18 cellular contexts compared by ENCODE assay signal in the genomic region with DNA sequence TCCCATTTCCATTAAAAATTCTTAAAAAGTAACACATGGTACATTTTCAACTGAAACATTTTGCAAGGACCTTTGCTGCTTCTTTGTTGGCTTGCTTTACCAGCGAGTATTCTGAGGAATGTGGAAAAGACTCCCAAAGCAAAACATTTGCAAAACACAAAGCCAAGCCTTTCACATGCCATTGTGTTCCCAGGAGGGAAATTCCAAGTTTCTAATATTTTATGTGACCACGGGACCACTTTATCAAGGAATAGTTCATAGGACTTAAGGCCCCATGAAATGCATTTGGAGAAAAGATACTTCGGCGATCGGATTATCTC. TPM values are rescaled to one million over a fixed set of nuclear protein-coding genes. Genes with fewer than 3 reads are reported as not detected.
A peak's percentile ranks its signal among the peaks of the same experiment; 100 is the strongest.
DNase-seq lines count a peak whose midpoint lies in the region; ATAC-seq and TF ChIP-seq lines count a peak whose summit lies in the region.
"Had no signal": no experiment of that assay in that cellular context is flagged by ENCODE, and none has a peak within 500 bp of the region (broad histone marks: within the 10 kb centered on the region; RNA-seq: fewer than 3 reads in every experiment).

No MANE protein-coding gene starts in this region.

- H3K36me3 ChIP-seq in left ventricle myocardium inferior = no peaks in the 10 kb centered on the region
- no peaks in the 10 kb centered on the region for H3K36me3 ChIP-seq in right atrium auricular region
- H3K36me3 ChIP-seq in endodermal cell (ENCODE audit: control insufficient read depth, insufficient read depth, low read length) = no peaks in the 10 kb centered on the region

- H3K9me3 Mint-ChIP-seq in endodermal cell = peaks cover 2% of the 10 kb centered on the region
- peaks cover 3% of the 10 kb centered on the region for H3K9me3 Mint-ChIP-seq in activated CD4-positive, alpha-beta T cell treated with anti-CD3 and anti-CD28 coated beads, Interleukin-2, amount 10 ng/mL, durations not matched to agents 7 days and 5 days
- H3K9me3 Mint-ChIP-seq: activated naive CD8-positive, alpha-beta T cell treated with anti-CD3 and anti-CD28 coated beads, Interleukin-2, amount 10 ng/mL, durations not matched to agents 7 days and 5 days; T-helper 1 cell treated with Interleukin-12 subunit alpha and Interleukin-12 subunit beta and Interleukin-4 antibody, amounts not matched to agents 30 μg/mL and 1 μg/mL, for 36 hours had no signal

- TF ChIP-seq CTCF in left ventricle myocardium inferior (IDR thresholded peaks at IDR 0.05; ENCODE audit: borderline replicate concordance) (no peak), right atrium auricular region (IDR thresholded peaks at IDR 0.05) (no peak), endodermal cell (conservative IDR thresholded peaks at IDR 0.05) (no peak)

- CTCF ChIA-PET in activated CD4-positive, alpha-beta T cell treated with anti-CD3 and anti-CD28 coated beads, Interleukin-2, amount 10 ng/mL, durations not matched to agents 7 days and 5 days (lab: Charles Lee) = no interaction called here

- H3K9ac ChIP-seq in endodermal cell (ENCODE audit: extremely low read depth, low read length, poor library complexity, severe bottlenecking) = no peak overlapping the region

- no peaks in the 10 kb centered on the region for H3K4me1 ChIP-seq in left ventricle myocardium inferior
- H3K4me1 ChIP-seq in right atrium auricular region = peaks cover 0 to 3% of the 10 kb centered on the region in 2 donors
- H3K4me1 ChIP-seq in endodermal cell (ENCODE audit: control insufficient read depth, insufficient read depth, low read length) = no peaks in the 10 kb centered on the region

- peaks cover 5% of the 10 kb centered on the region for H3K4me1 Mint-ChIP-seq in endodermal cell
- peaks cover 2% of the 10 kb centered on the region for H3K4me1 Mint-ChIP-seq in activated CD4-positive, alpha-beta T cell treated with anti-CD3 and anti-CD28 coated beads, Interleukin-2, amount 10 ng/mL, durations not matched to agents 7 days and 5 days
- H3K4me1 Mint-ChIP-seq: activated CD4-positive, alpha-beta T cell treated with anti-CD3 and anti-CD28 coated beads for 36 hours had no signal

- intact Hi-C loops in left ventricle myocardium inferior (cut with micrococcal nuclease) = no loop called here

- no peak overlapping the region for H3K4me3 Mint-ChIP-seq in endodermal cell
- no peak overlapping the region for H3K4me3 Mint-ChIP-seq in activated CD4-positive, alpha-beta T cell treated with anti-CD3 and anti-CD28 coated beads, Interleukin-2, amount 10 ng/mL, durations not matched to agents 7 days and 5 days
- H3K4me3 Mint-ChIP-seq: activated CD4-positive, alpha-beta T cell treated with anti-CD3 and anti-CD28 coated beads for 36 hours; activated naive CD8-positive, alpha-beta T cell treated with anti-CD3 and anti-CD28 coated beads, Interleukin-2, amount 10 ng/mL, durations not matched to agents 7 days and 5 days; naive B cell; T-helper 1 cell treated with Interleukin-12 subunit alpha and Interleukin-12 subunit beta and Interleukin-4 antibody, amounts not matched to agents 30 μg/mL and 1 μg/mL, for 36 hours had no signal

- H3K9me3 ChIP-seq in left ventricle myocardium inferior (replicated peaks) = peaks cover 13% of the 10 kb centered on the region
- H3K9me3 ChIP-seq in right atrium auricular region = no peaks in the 10 kb centered on the region
- H3K9me3 ChIP-seq in endodermal cell (ENCODE audit: control insufficient read depth, low read length) = peaks cover 9% of the 10 kb centered on the region

- POLR2A ChIA-PET in activated CD4-positive, alpha-beta T cell treated with anti-CD3 and anti-CD28 coated beads, Interleukin-2, amount 10 ng/mL, durations not matched to agents 7 days and 5 days (lab: Charles Lee) = no interaction called here

- 33 to 80% methylated on average over 2 to 5 of the region's 5 CpGs for WGBS in endodermal cell (ENCODE audit: insufficient coverage in 1 of 2, insufficient read length in 1 of 2), 2 experiments

- peak overlapping the region; percentile 21 for H3K27ac Mint-ChIP-seq in endodermal cell
- H3K27ac Mint-ChIP-seq in activated CD4-positive, alpha-beta T cell treated with anti-CD3 and anti-CD28 coated beads, Interleukin-2, amount 10 ng/mL, durations not matched to agents 7 days and 5 days = no peak overlapping the region
- H3K27ac Mint-ChIP-seq: activated CD4-positive, alpha-beta T cell treated with anti-CD3 and anti-CD28 coated beads for 36 hours; activated naive CD8-positive, alpha-beta T cell treated with anti-CD3 and anti-CD28 coated beads, Interleukin-2, amount 10 ng/mL, durations not matched to agents 7 days and 5 days; naive B cell; T-helper 1 cell treated with Interleukin-12 subunit alpha and Interleukin-12 subunit beta and Interleukin-4 antibody, amounts not matched to agents 30 μg/mL and 1 μg/mL, for 36 hours had no signal

- H3K27me3 ChIP-seq in left ventricle myocardium inferior (ENCODE audit: low read depth) (peaks cover 54% of the 10 kb centered on the region), right atrium auricular region (no peaks in the 10 kb centered on the region), endodermal cell (ENCODE audit: control insufficient read depth, insufficient read depth, low read length, poor library complexity, severe bottlenecking) (no peaks in the 10 kb centered on the region)

- no peak for DNase-seq in left ventricle myocardium inferior
- DNase-seq in right atrium auricular region (ENCODE audit: low spot score) = no peak
- DNase-seq in endodermal cell = no peak
- DNase-seq in left lobe of liver (ENCODE audit: low spot score) = no peak
- DNase-seq in medulla oblongata (ENCODE audit: extremely low spot score) = no peak
- DNase-seq in GOT3 (lab: John Stamatoyannopoulos, UW) = no peak
- no peak for DNase-seq in activated CD4-positive, alpha-beta T cell treated with anti-CD3 and anti-CD28 coated beads, Interleukin-2, amount 10 ng/mL, durations not matched to agents 7 days and 5 days
- no peak for DNase-seq in cerebellar cortex (ENCODE audit: low spot score)
- DNase-seq: activated CD4-positive, alpha-beta T cell treated with anti-CD3 and anti-CD28 coated beads for 36 hours; activated naive CD8-positive, alpha-beta T cell treated with anti-CD3 and anti-CD28 coated beads, Interleukin-2, amount 10 ng/mL, durations not matched to agents 7 days and 5 days; dermis blood vessel endothelial cell; kidney glomerular epithelial cell; naive B cell; NCI-H187 treated with DMSO at 0.1 percent for 48 hours; NCI-H524 treated with DMSO at 0.1 percent for 48 hours; stimulated activated naive CD4-positive, alpha-beta T cell had no signal

- H3K27ac ChIP-seq in left ventricle myocardium inferior (replicated peaks) (no peak overlapping the region), right atrium auricular region (no peak overlapping the region), endodermal cell (ENCODE audit: low read depth, low read length) (no peak overlapping the region)

- H3K36me3 Mint-ChIP-seq in endodermal cell (ENCODE audit: low read depth) = peaks cover 10% of the 10 kb centered on the region
- H3K36me3 Mint-ChIP-seq in activated CD4-positive, alpha-beta T cell treated with anti-CD3 and anti-CD28 coated beads, Interleukin-2, amount 10 ng/mL, durations not matched to agents 7 days and 5 days (ENCODE audit: low read depth) = no peaks in the 10 kb centered on the region
- H3K36me3 Mint-ChIP-seq: activated naive CD8-positive, alpha-beta T cell treated with anti-CD3 and anti-CD28 coated beads, Interleukin-2, amount 10 ng/mL, durations not matched to agents 7 days and 5 days had no signal

- peak overlapping the region; percentile 11 for H3K4me3 ChIP-seq in left ventricle myocardium inferior
- no peak overlapping the region for H3K4me3 ChIP-seq in right atrium auricular region
- no peak overlapping the region for H3K4me3 ChIP-seq in endodermal cell (ENCODE audit: low read length)

- H3K27me3 Mint-ChIP-seq in endodermal cell (ENCODE audit: insufficient read depth) = no peaks in the 10 kb centered on the region
- peaks cover 3% of the 10 kb centered on the region for H3K27me3 Mint-ChIP-seq in activated CD4-positive, alpha-beta T cell treated with anti-CD3 and anti-CD28 coated beads, Interleukin-2, amount 10 ng/mL, durations not matched to agents 7 days and 5 days
- H3K27me3 Mint-ChIP-seq: activated naive CD8-positive, alpha-beta T cell treated with anti-CD3 and anti-CD28 coated beads, Interleukin-2, amount 10 ng/mL, durations not matched to agents 7 days and 5 days had no signal

- peak; percentile 6 for ATAC-seq in left lobe of liver
- ATAC-seq: activated CD4-positive, alpha-beta T cell treated with anti-CD3 and anti-CD28 coated beads for 36 hours; Panc1 had no signal

RNA-seq across cellular contexts. Expression of gene CYP27C1, which starts 26.2 kb away (rescaled TPM):
- 0.11 TPM for total RNA-seq in left ventricle myocardium inferior
- under 1 TPM in 1 of 2 donors, not detected in 1; 0.24 TPM for total RNA-seq in right atrium auricular region
- total RNA-seq in endodermal cell = 1 to 10 TPM; 4.4 to 4.9 TPM
- 4.0 TPM for polyA plus RNA-seq in endodermal cell (2013, experiment 1 of 2)
- polyA plus RNA-seq in endodermal cell (2013, experiment 2 of 2) = 4.0 TPM
- total RNA-seq in left lobe of liver = 0.05 TPM
- total RNA-seq in activated CD4-positive, alpha-beta T cell treated with anti-CD3 and anti-CD28 coated beads, Interleukin-2, amount 10 ng/mL, durations not matched to agents 7 days and 5 days = not detected
- total RNA-seq: activated CD4-positive, alpha-beta T cell treated with anti-CD3 and anti-CD28 coated beads for 36 hours; activated naive CD8-positive, alpha-beta T cell treated with anti-CD3 and anti-CD28 coated beads, Interleukin-2, amount 10 ng/mL, durations not matched to agents 7 days and 5 days; dermis blood vessel endothelial cell had no signal
